ENCODE assay signal across 18 cellular contexts in the genomic region with DNA sequence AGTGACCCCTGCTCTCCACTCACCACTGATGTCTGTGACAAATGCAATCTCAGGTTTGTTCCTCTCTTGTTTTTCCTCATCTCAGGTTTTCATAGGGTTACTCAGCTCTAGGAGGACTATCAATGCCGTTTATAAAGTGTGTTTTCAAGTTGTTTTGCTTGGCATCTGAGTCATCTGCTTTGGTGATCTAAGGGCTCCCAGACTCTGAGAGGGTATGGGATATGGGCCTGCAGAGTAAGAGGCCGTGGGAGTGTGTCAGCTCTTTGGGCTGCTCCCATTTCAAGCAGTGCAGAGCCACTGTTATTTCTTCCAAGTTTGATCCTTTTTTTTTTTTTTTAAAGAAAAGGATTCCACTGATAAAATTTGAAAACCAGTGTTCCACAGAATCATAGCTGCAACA. TPM values are rescaled to one million over a fixed set of nuclear protein-coding genes. Genes with fewer than 3 reads are reported as not detected.
DNase-seq lines count a peak whose midpoint lies in the region; ATAC-seq, FAIRE-seq and TF ChIP-seq lines count a peak whose summit lies in the region.
"Had no signal": no experiment of that assay in that cellular context is flagged by ENCODE, and none has a peak within 500 bp of the region (broad histone marks: within the 10 kb centered on the region; RNA-seq: fewer than 3 reads in every experiment).

No MANE protein-coding gene starts in this region.

- no peak for ATAC-seq in stimulated activated effector memory CD8-positive, alpha-beta T cell treated with anti-CD3 and anti-CD28 coated beads, Interleukin-12 subunit alpha, Interleukin-12 subunit beta, amount 100 ng/mL, for 72 hours
- no peak for ATAC-seq in mucosa of descending colon
- ATAC-seq: activated naive CD8-positive, alpha-beta T cell treated with anti-CD3 and anti-CD28 coated beads, Interleukin-2, amount 50 U/mL, for 24 hours had no signal

- H3K27me3 ChIP-seq in transverse colon: no peaks in the 10 kb centered on the region
- H3K27me3 ChIP-seq: ovary, testis had no signal

- DNase-seq in HFFc6 (peak; percentile 75), brain pericyte (ENCODE audit: low read depth, low spot score) (peak; percentile 76), hepatic stellate cell (ENCODE audit: low spot score) (peak; percentile 58), transverse colon (no peak), mucosa of descending colon (no peak), urothelium cell line (ENCODE audit: low spot score) (no peak)
- DNase-seq in stimulated activated effector memory CD8-positive, alpha-beta T cell treated with anti-CD3 and anti-CD28 coated beads, Interleukin-12 subunit alpha, Interleukin-12 subunit beta, amount 100 ng/mL, for 72 hours (ENCODE audit: low spot score in 2 of 2): no peak
- DNase-seq in NK-92 treated with Interleukin-12 subunit alpha and Interleukin-12 subunit beta, amount 100 ng/mL, for 24 hours (lab: John Stamatoyannopoulos, UW): no peak
- DNase-seq: activated naive CD8-positive, alpha-beta T cell treated with anti-CD3 and anti-CD28 coated beads, Interleukin-2, amount 50 U/mL, for 24 hours; cortex of kidney; erythroblast; Karpas-422; NCI-H1694; ovary; testis had no signal

- no peaks in the 10 kb centered on the region for H3K9me3 Mint-ChIP-seq in HFFc6
- no peaks in the 10 kb centered on the region for H3K9me3 Mint-ChIP-seq in stimulated activated effector memory CD8-positive, alpha-beta T cell treated with anti-CD3 and anti-CD28 coated beads, Interleukin-12 subunit alpha, Interleukin-12 subunit beta, amount 100 ng/mL, for 72 hours
- H3K9me3 Mint-ChIP-seq: activated naive CD8-positive, alpha-beta T cell treated with anti-CD3 and anti-CD28 coated beads, Interleukin-2, amount 50 U/mL, for 24 hours; CD14-positive monocyte; T-helper 2 cell treated with Interferon-gamma antibody and Interleukin-4, amounts not matched to agents 5 μg/mL and 100 μg/mL, for 36 hours had no signal

- TF ChIP-seq CTCF in HFFc6 (IDR thresholded peaks at IDR 0.05): no peak
- TF ChIP-seq CTCF in transverse colon (IDR thresholded peaks at IDR 0.05): no peak
- TF ChIP-seq CTCF in mucosa of descending colon (IDR thresholded peaks at IDR 0.05): no peak

- H3K27me3 Mint-ChIP-seq in HFFc6 (ENCODE audit: insufficient read depth): no peaks in the 10 kb centered on the region
- H3K27me3 Mint-ChIP-seq: activated naive CD8-positive, alpha-beta T cell treated with anti-CD3 and anti-CD28 coated beads, Interleukin-2, amount 50 U/mL, for 24 hours had no signal

- H3K9me3 ChIP-seq in transverse colon: no peaks in the 10 kb centered on the region
- no peaks in the 10 kb centered on the region for H3K9me3 ChIP-seq in mucosa of descending colon
- H3K9me3 ChIP-seq: ovary, testis had no signal

- 40 to 57% methylated on average over 1 to 2 of the region's 2 CpGs for WGBS in transverse colon (ENCODE audit: low coverage in 1 of 2), 2 donors

- peaks cover 29% of the 10 kb centered on the region for H3K4me1 Mint-ChIP-seq in HFFc6 (ENCODE audit: low read depth)
- H3K4me1 Mint-ChIP-seq in stimulated activated effector memory CD8-positive, alpha-beta T cell treated with anti-CD3 and anti-CD28 coated beads, Interleukin-12 subunit alpha, Interleukin-12 subunit beta, amount 100 ng/mL, for 72 hours: no peaks in the 10 kb centered on the region
- H3K4me1 Mint-ChIP-seq: activated naive CD8-positive, alpha-beta T cell treated with anti-CD3 and anti-CD28 coated beads, Interleukin-2, amount 50 U/mL, for 24 hours; CD14-positive monocyte had no signal

- H3K36me3 ChIP-seq in transverse colon (peaks cover 0 to 52% (median 22%) of the 10 kb centered on the region in 4 donors), mucosa of descending colon (ENCODE audit: low read depth) (no peaks in the 10 kb centered on the region)
- H3K36me3 ChIP-seq: ovary had no signal

- TF ChIP-seq EP300 in transverse colon (IDR thresholded peaks at IDR 0.05; ENCODE audit: low read depth): no peak

- H3K4me3 Mint-ChIP-seq in HFFc6: peak overlapping the region; percentile 23; the same call in 1 of the 2 replicates
- no peak overlapping the region for H3K4me3 Mint-ChIP-seq in stimulated activated effector memory CD8-positive, alpha-beta T cell treated with anti-CD3 and anti-CD28 coated beads, Interleukin-12 subunit alpha, Interleukin-12 subunit beta, amount 100 ng/mL, for 72 hours
- H3K4me3 Mint-ChIP-seq: activated naive CD8-positive, alpha-beta T cell treated with anti-CD3 and anti-CD28 coated beads, Interleukin-2, amount 50 U/mL, for 24 hours; CD14-positive monocyte; T-helper 2 cell treated with Interferon-gamma antibody and Interleukin-4, amounts not matched to agents 5 μg/mL and 100 μg/mL, for 36 hours had no signal

- peak overlapping the region; percentile 82 for H3K27ac Mint-ChIP-seq in HFFc6
- H3K27ac Mint-ChIP-seq in stimulated activated effector memory CD8-positive, alpha-beta T cell treated with anti-CD3 and anti-CD28 coated beads, Interleukin-12 subunit alpha, Interleukin-12 subunit beta, amount 100 ng/mL, for 72 hours: peak overlapping the region; percentile 30
- H3K27ac Mint-ChIP-seq: activated naive CD8-positive, alpha-beta T cell treated with anti-CD3 and anti-CD28 coated beads, Interleukin-2, amount 50 U/mL, for 24 hours; T-helper 2 cell treated with Interferon-gamma antibody and Interleukin-4, amounts not matched to agents 5 μg/mL and 100 μg/mL, for 36 hours had no signal

- H3K4me1 ChIP-seq in transverse colon (no peaks in the 10 kb centered on the region), mucosa of descending colon (ENCODE audit: low read depth) (no peaks in the 10 kb centered on the region)
- H3K4me1 ChIP-seq: testis had no signal

- in situ Hi-C loops in transverse colon (cut with MboI; ENCODE audit: low pct_ligation_motif_present in 1 of 4, low pct_unique_long_range_greater_than_20kb in 1 of 4, low sequenced_read_pairs in 3 of 4): no loop called here

- TF ChIP-seq POLR2A in transverse colon (IDR thresholded peaks at IDR 0.05): no peak

- H3K36me3 Mint-ChIP-seq in HFFc6 (ENCODE audit: low read depth): 0 out of 2 replicates have a peak, but pooled peaks cover 3% of the 10 kb centered on the region
- peaks cover 98% of the 10 kb centered on the region for H3K36me3 Mint-ChIP-seq in stimulated activated effector memory CD8-positive, alpha-beta T cell treated with anti-CD3 and anti-CD28 coated beads, Interleukin-12 subunit alpha, Interleukin-12 subunit beta, amount 100 ng/mL, for 72 hours

- FAIRE-seq in urothelium cell line (lab: Jason Lieb, UNC): no peak
- FAIRE-seq: GM12892 had no signal

- intact Hi-C loops in transverse colon (cut with DNase I; ENCODE audit: low total_unique reads) (no loop called here), mucosa of descending colon (cut with DNase I, micrococcal nuclease) (no loop called here)

- H3K27ac ChIP-seq in transverse colon: no peak overlapping the region
- H3K27ac ChIP-seq: ovary, testis had no signal

- H3K4me3 ChIP-seq in transverse colon: no peak overlapping the region
- no peak overlapping the region for H3K4me3 ChIP-seq in mucosa of descending colon
- H3K4me3 ChIP-seq: ovary, testis had no signal

RNA-seq across cellular contexts. Expression of a gene that starts 46.3 kb away (rescaled TPM):
- total RNA-seq in HFFc6 (2021; fragmentation: NEBNext Ultra II Directional; extraction: Animal tissue kit (Norgen Biotek cat#: 25700)): 10 to 100 TPM; 52.9 to 64.0 (median 59.6) TPM
- 10 to 100 TPM; 21.9 to 93.0 (median 48.8) TPM for total RNA-seq in transverse colon
- total RNA-seq in mucosa of descending colon: 100 to 1,000 TPM; 111 to 121 (median 119) TPM

Comparison
In these comparisons a context has a peak if more than half of its experiments do, and no peak if none do; other contexts are left out.
1. DNase-seq: peak in HFFc6 (single experiment), brain pericyte (single experiment) and hepatic stellate cell (single experiment); none in stimulated activated effector memory CD8-positive, alpha-beta T cell treated with anti-CD3 and anti-CD28 coated beads, Interleukin-12 subunit alpha, Interleukin-12 subunit beta, amount 100 ng/mL, for 72 hours (0 of 2), transverse colon (single experiment), mucosa of descending colon (0 of 3), urothelium cell line (single experiment) and NK-92 treated with Interleukin-12 subunit alpha and Interleukin-12 subunit beta, amount 100 ng/mL, for 24 hours (single experiment).